In genomic region chr7:33807779-33808482, GRCh38 we compare ENCODE assay signal across 8 cellular contexts.
DNase-seq lines count a peak whose midpoint lies in the region; ATAC-seq and TF ChIP-seq lines count a peak whose summit lies in the region.

No MANE protein-coding gene starts in this region.

- DNase-seq in BE2C (peak; percentile 38), SK-N-SH (peak; percentile 48), iPS-NIHi7 (ENCODE audit: extremely low spot score) (peak; percentile 81), NCI-H446 treated with DMSO at 0.1 percent for 48 hours (lab: John Stamatoyannopoulos, UW) (no peak), 8988T (no peak), T-helper 2 cell (no peak)

- POLR2A ChIA-PET in SK-N-SH (lab: Yijun Ruan, JAX) = no interaction called here

- WGBS in SK-N-SH (ENCODE audit: low lambda C conversion rate) = 77% methylated on average over 10 of the region's 10 CpGs

- no peaks in the 10 kb centered on the region for H4K20me1 ChIP-seq in SK-N-SH (ENCODE audit: insufficient read depth)

- no peaks in the 10 kb centered on the region for H3K9me2 ChIP-seq in SK-N-SH

- CTCF ChIA-PET in SK-N-SH (lab: Yijun Ruan, JAX) = interaction anchor here (0.7 to 3.6 kb wide), 26 partner anchors 9 to 349 kb away, joined by 3 to 19 read pairs (median 4); no protein-coding TSS in a partner anchor

- TF ChIP-seq EP300 in SK-N-SH (IDR thresholded peaks at IDR 0.05; ENCODE audit: borderline replicate concordance in 1 of 2, low read depth in 1 of 2, low read length in 1 of 2) = peak in 1 of 2 experiments; percentile 80; a peak in 2 of 4 replicates

- H3K4me3 ChIP-seq in BE2C (ENCODE audit: low read depth, low read length) = no peak overlapping the region
- H3K4me3 ChIP-seq in SK-N-SH (ENCODE audit: low read depth in 2 of 2, low read length in 1 of 2) = no peak overlapping the region

- TF ChIP-seq CTCF in BE2C (IDR thresholded peaks at IDR 0.05; ENCODE audit: low read depth, low read length) (peak; percentile 49), SK-N-SH (IDR thresholded peaks at IDR 0.05) (peak; percentile 77)

- peak overlapping the region; percentile 57 for H3K9ac ChIP-seq in SK-N-SH

- peak overlapping the region; percentile 39 to 84; a peak in 3 of 4 replicates for H3K27ac ChIP-seq in SK-N-SH (ENCODE audit: low read depth in 2 of 2, low read length in 1 of 2)

- H3K4me1 ChIP-seq in BE2C = peaks cover 4% of the 10 kb centered on the region
- H3K4me1 ChIP-seq in SK-N-SH (ENCODE audit: control insufficient read depth in 1 of 2, insufficient read depth in 2 of 2, low read depth in 1 of 2, low read length in 1 of 2) = peaks cover 12 to 35% of the 10 kb centered on the region in 2 experiments

- H3K36me3 ChIP-seq in BE2C = no peaks in the 10 kb centered on the region
- H3K36me3 ChIP-seq in SK-N-SH (replicated peaks in 1 of 2; ENCODE audit: control insufficient read depth in 1 of 2, insufficient read depth in 2 of 2, low read length in 1 of 2) = no peaks in the 10 kb centered on the region

- peaks cover 14% of the 10 kb centered on the region for H3F3A ChIP-seq in SK-N-SH (replicated peaks; ENCODE audit: insufficient read depth)

- peak overlapping the region; percentile 32 for H3K4me2 ChIP-seq in SK-N-SH

- no peaks in the 10 kb centered on the region for H3K79me2 ChIP-seq in SK-N-SH (ENCODE audit: insufficient read depth)

- TF ChIP-seq RAD21 in SK-N-SH (IDR thresholded peaks at IDR 0.05; ENCODE audit: low read length) = peak; percentile 67

- peak overlapping the region; percentile 58; the same call in 1 of the 2 replicates for H2AFZ ChIP-seq in SK-N-SH (ENCODE audit: low read depth)

- H3K9me3 ChIP-seq in BE2C = no peaks in the 10 kb centered on the region
- H3K9me3 ChIP-seq in SK-N-SH = no peaks in the 10 kb centered on the region

- no peaks in the 10 kb centered on the region for H3K27me3 ChIP-seq in BE2C
- H3K27me3 ChIP-seq in SK-N-SH (ENCODE audit: insufficient read depth) = no peaks in the 10 kb centered on the region

- ATAC-seq in GM21576 (IDR thresholded peaks at IDR 0.05; ENCODE audit: unreplicated experiment) (peak; percentile 63), HG03457 (IDR thresholded peaks at IDR 0.05; ENCODE audit: unreplicated experiment) (no peak)

TF ChIP-seq in SK-N-SH, 30 proteins besides CTCF, POLR2A, EP300 and RAD21:
- TF ChIP-seq MXI1 (IDR thresholded peaks at IDR 0.05; ENCODE audit: low read depth, low read length) (no peak), YY1 (IDR thresholded peaks at IDR 0.05; ENCODE audit: low read depth) (no peak), TCF12 (IDR thresholded peaks at IDR 0.05) (peak; percentile 71; the same call in 1 of the 2 replicates), SMC3 (IDR thresholded peaks at IDR 0.05; ENCODE audit: low read depth, low read length) (peak; percentile 60), REST (IDR thresholded peaks at IDR 0.05; ENCODE audit: low read depth, low read length) (no peak), NFIC (IDR thresholded peaks at IDR 0.05; ENCODE audit: borderline replicate concordance) (0 out of 2 replicates have a peak, but pooled peaks have one; percentile 47), CHD2 (IDR thresholded peaks at IDR 0.05; ENCODE audit: low read length, partially characterized antibody) (no peak), TAF1 (IDR thresholded peaks at IDR 0.05; ENCODE audit: borderline replicate concordance, low read depth, low read length) (no peak), GATA2 (CRISPR knock-in tag; IDR thresholded peaks at IDR 0.05) (no peak), POLR2AphosphoS5 (IDR thresholded peaks at IDR 0.05; ENCODE audit: low read depth, low read length) (peak; percentile 57), RXRA (IDR thresholded peaks at IDR 0.05; ENCODE audit: borderline replicate concordance, low read depth) (peak; percentile 32; the same call in 1 of the 2 replicates), FOSL2 (IDR thresholded peaks at IDR 0.05; ENCODE audit: borderline replicate concordance, low read depth) (peak; percentile 64; the same call in 1 of the 2 replicates), FOXM1 (IDR thresholded peaks at IDR 0.05; ENCODE audit: low read depth) (no peak), JUND (IDR thresholded peaks at IDR 0.05) (peak; percentile 75; the same call in 1 of the 2 replicates), MEF2A (IDR thresholded peaks at IDR 0.05; ENCODE audit: borderline replicate concordance, low read depth) (no peak), USF1 (IDR thresholded peaks at IDR 0.05; ENCODE audit: borderline replicate concordance, low read depth) (no peak), PBX3 (IDR thresholded peaks at IDR 0.05) (peak; percentile 92), ZBTB33 (IDR thresholded peaks at IDR 0.05; ENCODE audit: borderline replicate concordance, low read depth) (no peak), TEAD4 (IDR thresholded peaks at IDR 0.05; ENCODE audit: borderline replicate concordance, insufficient read depth) (0 out of 2 replicates have a peak, but pooled peaks have one; percentile 49), SIN3A (IDR thresholded peaks at IDR 0.05; ENCODE audit: borderline replicate concordance, low read depth, low read length) (no peak), MAX (IDR thresholded peaks at IDR 0.05; ENCODE audit: low read depth) (peak; percentile 52), IRF3 (IDR thresholded peaks at IDR 0.05; ENCODE audit: low read depth, low read length) (no peak)
TF ChIP-seq in SK-N-SH: peak in this region for 10.

Comparison
In these comparisons a context has a peak if more than half of its experiments do, and no peak if none do; other contexts are left out.
1. DNase-seq: peak in BE2C (single experiment), SK-N-SH (single experiment) and iPS-NIHi7 (single experiment); none in NCI-H446 treated with DMSO at 0.1 percent for 48 hours (single experiment), 8988T (single experiment) and T-helper 2 cell (0 of 5).